Comparison of ENCODE assay signal across 18 cellular contexts in the genomic region with DNA sequence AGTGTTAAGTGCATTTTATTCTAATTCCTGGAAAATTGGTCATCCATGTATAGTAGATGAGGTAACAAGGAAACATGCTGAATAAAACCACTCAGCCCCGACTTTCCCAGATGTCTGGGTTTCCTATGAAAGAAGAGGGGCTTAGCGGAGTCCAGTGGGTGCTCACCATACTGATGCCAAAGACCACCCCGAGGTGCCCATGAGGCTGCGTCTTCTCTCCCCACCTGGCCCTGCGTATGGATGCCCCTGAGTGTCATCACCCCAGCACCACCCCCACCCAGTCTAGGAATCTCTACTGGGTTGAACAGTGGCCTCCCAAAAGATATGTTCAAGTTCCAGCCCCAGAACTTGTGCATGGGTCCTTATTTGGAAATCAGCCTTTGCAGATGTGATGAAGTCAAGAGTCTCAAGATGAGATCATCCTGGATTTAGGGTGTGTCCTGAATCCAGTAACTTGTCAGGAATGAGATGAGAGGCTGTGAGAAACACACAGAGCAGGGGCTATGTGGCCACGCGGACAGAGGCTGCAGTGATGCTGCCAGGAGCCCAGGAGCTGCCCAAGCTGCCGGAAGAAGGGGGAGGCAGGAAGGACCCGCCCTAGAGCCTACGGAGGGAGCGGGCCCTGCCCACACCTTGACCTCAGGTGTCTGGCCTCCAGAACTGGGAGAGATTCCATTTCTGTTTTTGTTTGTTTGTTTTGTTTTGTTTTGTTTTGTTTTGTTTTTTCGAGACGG.
A peak's percentile ranks its signal among the peaks of the same experiment; 100 is the strongest.
DNase-seq lines count a peak whose midpoint lies in the region; ATAC-seq and TF ChIP-seq lines count a peak whose summit lies in the region.
"Had no signal": no experiment of that assay in that cellular context is flagged by ENCODE, and none has a peak within 500 bp of the region (broad histone marks: within the 10 kb centered on the region; RNA-seq: fewer than 3 reads in every experiment).

No MANE protein-coding gene starts in this region.

- ATAC-seq in HG03354 (IDR thresholded peaks at IDR 0.05; ENCODE audit: poor library complexity, severe bottlenecking, unreplicated experiment), result no peak
- ATAC-seq in HG03521 (IDR thresholded peaks at IDR 0.05; ENCODE audit: unreplicated experiment), result no peak
- ATAC-seq: activated CD4-positive, alpha-beta T cell treated with anti-CD3 and anti-CD28 coated beads for 36 hours; activated T-cell treated with anti-CD3 and anti-CD28 coated beads, Interleukin-2, amount 50 U/mL, for 4 hours; psoas muscle had no signal

- H3K4me3 ChIP-seq in AG10803 (ENCODE audit: low read length) (no peak overlapping the region), choroid plexus epithelial cell (ENCODE audit: low read depth, low read length) (no peak overlapping the region)
- H3K4me3 ChIP-seq: adrenal gland, psoas muscle, tibial nerve had no signal

- TF ChIP-seq CTCF in AG10803 (conservative IDR thresholded peaks at IDR 0.05; ENCODE audit: low read length), result no peak
- no peak for TF ChIP-seq CTCF in choroid plexus epithelial cell (conservative IDR thresholded peaks at IDR 0.05; ENCODE audit: low read depth, low read length)

- DNase-seq in AG10803 (ENCODE audit: low read depth) (peak; percentile 78), LHCN-M2 (ENCODE audit: low read depth) (peak; percentile 65), choroid plexus epithelial cell (ENCODE audit: low read depth) (peak; percentile 7), myocyte (ENCODE audit: low read depth) (peak; percentile 39), NCI-H2081 (lab: John Stamatoyannopoulos, UW) (no peak)
- no peak for DNase-seq in activated CD4-positive, alpha-beta T cell treated with anti-CD3 and anti-CD28 coated beads, Interleukin-2, amount 50 U/mL, for 1 hour
- DNase-seq: activated CD4-positive, alpha-beta T cell treated with anti-CD3 and anti-CD28 coated beads for 36 hours; activated T-cell treated with anti-CD3 and anti-CD28 coated beads, Interleukin-2, amount 50 U/mL, for 4 hours; adrenal gland; BE2C; DMS53; kidney; MM.1S; NCI-H2029 treated with DMSO at 0.1 percent for 48 hours; psoas muscle had no signal

Comparison
In these comparisons a context has a peak if more than half of its experiments do, and no peak if none do; other contexts are left out.
1. DNase-seq: peak in AG10803 (single experiment), LHCN-M2 (single experiment), choroid plexus epithelial cell (single experiment) and myocyte (single experiment); none in activated CD4-positive, alpha-beta T cell treated with anti-CD3 and anti-CD28 coated beads, Interleukin-2, amount 50 U/mL, for 1 hour (single experiment) and NCI-H2081 (0 of 2).